Comparison of ENCODE assay signal across 8 cellular contexts in the genomic region with DNA sequence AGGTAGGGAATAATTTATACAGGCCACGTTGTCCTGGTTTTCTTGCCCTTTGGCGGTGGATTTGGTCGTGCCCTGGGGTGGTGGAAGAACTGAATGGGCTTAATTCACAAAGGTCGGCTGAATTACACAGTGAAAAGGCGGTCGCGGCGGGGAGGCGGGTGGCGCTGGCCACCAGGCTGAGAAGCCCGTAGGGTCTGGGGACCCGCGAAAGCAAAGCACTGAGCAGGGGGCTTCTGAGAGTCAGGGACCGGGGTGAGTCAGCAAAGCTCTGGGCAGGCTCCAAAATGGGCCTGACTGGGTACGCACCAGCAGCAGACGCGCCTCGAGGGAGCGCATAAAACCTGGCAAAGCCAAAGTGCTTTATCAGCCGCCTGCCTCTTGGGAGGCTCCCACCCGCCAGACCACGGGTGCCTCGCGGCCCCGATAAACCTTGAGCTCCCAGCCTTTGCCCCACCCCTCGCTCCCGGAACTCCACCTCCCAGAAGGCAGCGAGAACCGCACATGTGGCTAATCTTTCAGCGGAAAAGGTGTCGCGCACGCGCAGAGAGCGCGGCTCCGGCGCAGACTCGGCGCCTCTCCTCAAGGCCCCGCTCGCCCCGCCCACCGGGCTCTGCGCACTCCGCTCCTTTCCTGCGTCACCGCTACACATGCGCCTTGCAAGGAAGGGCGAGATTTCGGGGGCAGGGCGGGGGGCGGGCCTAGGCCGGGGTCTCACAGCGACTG. TPM values are rescaled to one million over a fixed set of nuclear protein-coding genes. Genes with fewer than 3 reads are reported as not detected.
A peak's percentile ranks its signal among the peaks of the same experiment; 100 is the strongest.
DNase-seq lines count a peak whose midpoint lies in the region; ATAC-seq, FAIRE-seq and TF ChIP-seq lines count a peak whose summit lies in the region.

No MANE protein-coding gene starts in this region.

- peaks cover 42% of the 10 kb centered on the region for H3K36me3 ChIP-seq in bronchial epithelial cell (ENCODE audit: control insufficient read depth, insufficient read depth, low read length)
- peaks cover 23 to 29% of the 10 kb centered on the region in 2 donors for H3K36me3 ChIP-seq in small intestine (ENCODE audit: control insufficient read depth in 2 of 2, insufficient read depth in 2 of 2, low read length in 2 of 2)

- no peak for FAIRE-seq in bronchial epithelial cell (lab: Jason Lieb, UNC)
- FAIRE-seq in small intestine (lab: Jason Lieb, UNC), result no peak

- CTCF ChIA-PET in AG04449 (lab: Yijun Ruan, JAX), result interaction anchor here (0.7 to 1.4 kb wide), 3 partner anchors 41 to 290 kb away, joined by 3 to 7 read pairs (median 4); partner anchors contain the start of gene EEF1AKMT4

- DNase-seq in AG04449 (ENCODE audit: low read depth, low spot score), result peak; percentile 88
- DNase-seq in NCI-H2196 treated with DMSO at 0.1 percent for 48 hours (lab: John Stamatoyannopoulos, UW; ENCODE audit: unreplicated experiment), result peak; percentile 100
- DNase-seq in bronchial epithelial cell (ENCODE audit: low read depth), result peak; percentile 96
- peak; percentile 99 for DNase-seq in iPS-NIHi11 (ENCODE audit: low spot score)
- peak; percentile 100 for DNase-seq in small intestine

- POLR2A ChIA-PET in AG04449 (lab: Yijun Ruan, JAX), result interaction anchor here (0.6 to 3.2 kb wide), 10 partner anchors 9 to 74 kb away, joined by 3 to 43 read pairs (median 4); partner anchors contain the start of genes DVL3 and EIF2B5

- no peaks in the 10 kb centered on the region for H3K9me3 ChIP-seq in small intestine (ENCODE audit: control insufficient read depth, low read depth)

- peak overlapping the region; percentile 99 for H3K4me3 ChIP-seq in AG04449 (ENCODE audit: low read depth, low read length)
- peak overlapping the region; percentile 76 for H3K4me3 ChIP-seq in WI38 (ENCODE audit: low read depth, low read length)
- H3K4me3 ChIP-seq in bronchial epithelial cell (ENCODE audit: low read depth, low read length), result peak overlapping the region; percentile 81
- H3K4me3 ChIP-seq in small intestine (ENCODE audit: low read depth in 1 of 2, low read length in 2 of 2), result peak overlapping the region; percentile 79 to 87

- H3K27me3 ChIP-seq in bronchial epithelial cell (ENCODE audit: control insufficient read depth, insufficient read depth, low read length) (no peaks in the 10 kb centered on the region), small intestine (ENCODE audit: control insufficient read depth in 2 of 2, insufficient read depth in 2 of 2, low read length in 2 of 2) (no peaks in the 10 kb centered on the region)

- peak overlapping the region; percentile 37 to 85 for H3K27ac ChIP-seq in small intestine (ENCODE audit: low read depth in 1 of 2, low read length in 1 of 2)

- ATAC-seq in GM18907 (IDR thresholded peaks at IDR 0.05; ENCODE audit: unreplicated experiment) (peak; percentile 83), HG03139 (IDR thresholded peaks at IDR 0.05; ENCODE audit: unreplicated experiment) (peak; percentile 90)

- TF ChIP-seq CTCF in AG04449 (IDR thresholded peaks at IDR 0.05; ENCODE audit: insufficient read depth, low read length, missing control alignments) (no peak), WI38 (IDR thresholded peaks at IDR 0.05; ENCODE audit: low read depth, low read length) (no peak), bronchial epithelial cell (IDR thresholded peaks at IDR 0.05; ENCODE audit: insufficient read depth, low read length, severe bottlenecking) (no peak)

- H3K4me1 ChIP-seq in small intestine (ENCODE audit: control insufficient read depth in 2 of 2, insufficient read depth in 1 of 2, low read depth in 1 of 2, low read length in 1 of 2), result peaks cover 0 to 5% of the 10 kb centered on the region in 2 donors

- WGBS in small intestine, 3 donors, result 2 to 4% (median 3%) methylated on average over 52 to 55 of the region's 55 CpGs

RNA-seq across cellular contexts. Expression of gene ABCF3, which starts 0.4 kb away (rescaled TPM):
- 40.0 and 54.2 TPM in 2 replicates for total RNA-seq in bronchial epithelial cell
- 10 to 100 TPM; 43.7 to 93.5 (median 61.6) TPM for polyA plus RNA-seq in small intestine

RNA-seq across cellular contexts. Expression of gene AP2M1, which starts 11.0 kb away (rescaled TPM):
- 262 and 275 TPM in 2 replicates for total RNA-seq in bronchial epithelial cell
- polyA plus RNA-seq in small intestine, result 100 to 1,000 TPM; 240 to 283 (median 280) TPM

RNA-seq across cellular contexts. Expression of gene DVL3, which starts 30.4 kb away (rescaled TPM):
- total RNA-seq in bronchial epithelial cell, result 22.6 and 30.2 TPM in 2 replicates
- polyA plus RNA-seq in small intestine, result 10 to 100 TPM; 33.5 to 35.6 (median 35.0) TPM

RNA-seq across cellular contexts. Expression of gene VWA5B2, which starts 43.8 kb away (rescaled TPM):
- not detected in 2 replicates for total RNA-seq in bronchial epithelial cell
- 1 to 10 TPM; 1.4 to 3.2 (median 1.8) TPM for polyA plus RNA-seq in small intestine

RNA-seq across cellular contexts. Expression of gene EIF2B5, which starts 50.5 kb away (rescaled TPM):
- total RNA-seq in bronchial epithelial cell, result 42.1 and 46.1 TPM in 2 replicates
- polyA plus RNA-seq in small intestine, result 10 to 100 TPM; 33.8 to 43.4 (median 34.3) TPM

Comparison
In these comparisons a context has a peak if more than half of its experiments do, and no peak if none do; other contexts are left out.
1. Peak in every context shown above with its lines: DNase-seq, ATAC-seq, H3K4me3 ChIP-seq and H3K27ac ChIP-seq.